In the genomic region with DNA sequence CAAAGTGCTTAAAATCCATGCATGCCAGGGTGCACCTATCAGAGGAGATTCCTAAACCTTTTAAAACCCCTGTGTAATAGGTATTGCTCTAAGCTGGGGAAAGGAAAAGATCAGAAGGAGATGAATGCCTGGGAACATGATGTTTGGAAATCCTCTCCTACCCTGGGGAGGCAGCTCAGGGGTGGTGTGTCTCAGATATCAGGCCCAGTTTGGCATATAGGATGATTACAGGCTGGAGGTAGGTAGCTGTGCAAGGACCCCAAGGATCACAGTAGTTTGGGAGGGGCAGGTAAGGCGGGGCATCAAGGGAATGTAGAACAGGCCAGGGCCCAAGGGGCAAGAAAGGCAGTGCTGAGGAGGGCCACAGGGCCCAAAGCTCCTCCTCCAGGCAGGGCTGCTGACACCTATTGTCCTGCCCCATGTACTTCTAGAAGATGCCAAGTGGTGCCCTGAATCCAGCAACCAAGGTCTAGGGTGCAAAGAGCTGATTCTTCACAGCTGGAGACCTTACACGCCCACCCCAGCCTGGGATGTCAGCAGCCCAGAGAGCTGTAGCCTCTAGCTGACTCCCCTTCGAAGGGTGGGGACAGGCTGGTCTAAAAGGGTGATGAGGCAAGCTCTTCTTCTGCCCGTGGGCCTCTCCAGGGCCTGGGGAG, we compare ENCODE assay signal across 27 cellular contexts. TPM values are rescaled to one million over a fixed set of nuclear protein-coding genes. Genes with fewer than 3 reads are reported as not detected.
A peak's percentile ranks its signal among the peaks of the same experiment; 100 is the strongest.
DNase-seq lines count a peak whose midpoint lies in the region; ATAC-seq and TF ChIP-seq lines count a peak whose summit lies in the region.
"Had no signal": no experiment of that assay in that cellular context is flagged by ENCODE, and none has a peak within 500 bp of the region (broad histone marks: within the 10 kb centered on the region; RNA-seq: fewer than 3 reads in every experiment).

No MANE protein-coding gene starts in this region.

- no peak overlapping the region for H3K27ac ChIP-seq in CD8-positive, alpha-beta T cell (ENCODE audit: low read depth, low read length)
- H3K27ac ChIP-seq in naive thymus-derived CD4-positive, alpha-beta T cell (ENCODE audit: low read depth, low read length): no peak overlapping the region
- H3K27ac ChIP-seq: colonic mucosa, foreskin keratinocyte, parathyroid adenoma, transverse colon had no signal

- CTCF ChIA-PET in CD8-positive, alpha-beta T cell (lab: Charles Lee): interaction anchor here (0.6 to 1.7 kb wide), 2 partner anchors 17 to 162 kb away, joined by 3 to 4 read pairs; a partner anchor contains a TSS
- CTCF ChIA-PET in activated B cell treated with CpG ODN at 0.5 μM for 24 hours (lab: Charles Lee): no interaction called here
- CTCF ChIA-PET in naive thymus-derived CD4-positive, alpha-beta T cell (lab: Charles Lee): interaction anchor here (0.7 kb wide), 1 partner anchor 119 kb away, joined by 4 read pairs; no protein-coding TSS in a partner anchor

- no peak for TF ChIP-seq CTCF in CD14-positive monocyte (IDR thresholded peaks at IDR 0.05)
- no peak for TF ChIP-seq CTCF in CD8-positive, alpha-beta T cell (IDR thresholded peaks at IDR 0.05)
- no peak for TF ChIP-seq CTCF in activated B cell treated with CpG ODN at 0.5 μM for 24 hours (IDR thresholded peaks at IDR 0.05)

- peak overlapping the region in 6 of 7 donors; percentile 26 to 73 (median 58) for H3K27ac Mint-ChIP-seq in CD14-positive monocyte
- peak overlapping the region; percentile 71 for H3K27ac Mint-ChIP-seq in CD8-positive, alpha-beta T cell
- H3K27ac Mint-ChIP-seq in activated B cell treated with CpG ODN at 0.5 μM for 24 hours: peak overlapping the region; percentile 50
- peak overlapping the region in 7 of 9 donors; percentile 18 to 93 (median 56) for H3K27ac Mint-ChIP-seq in naive thymus-derived CD4-positive, alpha-beta T cell
- H3K27ac Mint-ChIP-seq: memory B cell; T-helper 1 cell treated with Interleukin-12 subunit alpha and Interleukin-12 subunit beta and Interleukin-4 antibody, amounts not matched to agents 30 μg/mL and 1 μg/mL, for 36 hours had no signal

- peaks cover 5% of the 10 kb centered on the region for H3K4me1 ChIP-seq in CD8-positive, alpha-beta T cell (ENCODE audit: insufficient read depth, low read length)
- no peaks in the 10 kb centered on the region for H3K4me1 ChIP-seq in naive thymus-derived CD4-positive, alpha-beta T cell (ENCODE audit: control insufficient read depth in 2 of 2, insufficient read depth in 2 of 2, low read length in 2 of 2)
- H3K4me1 ChIP-seq: colonic mucosa, foreskin keratinocyte, parathyroid adenoma, transverse colon had no signal

- H3K9me3 Mint-ChIP-seq in CD14-positive monocyte: no peaks in the 10 kb centered on the region
- no peaks in the 10 kb centered on the region for H3K9me3 Mint-ChIP-seq in CD8-positive, alpha-beta T cell
- H3K9me3 Mint-ChIP-seq in activated B cell treated with CpG ODN at 0.5 μM for 24 hours: no peaks in the 10 kb centered on the region
- peaks cover 0 to 1% (median 0%) of the 10 kb centered on the region in 11 donors for H3K9me3 Mint-ChIP-seq in naive thymus-derived CD4-positive, alpha-beta T cell
- H3K9me3 Mint-ChIP-seq: memory B cell; naive B cell; T-helper 1 cell treated with Interleukin-12 subunit alpha and Interleukin-12 subunit beta and Interleukin-4 antibody, amounts not matched to agents 30 μg/mL and 1 μg/mL, for 36 hours had no signal

- no peak for ATAC-seq in CD8-positive, alpha-beta T cell
- no peak for ATAC-seq in activated B cell treated with CpG ODN at 0.5 μM for 24 hours (ENCODE audit: low read depth)
- ATAC-seq in naive thymus-derived CD4-positive, alpha-beta T cell: no peak
- ATAC-seq: esophagus mucosa, foreskin keratinocyte, right cardiac atrium had no signal

- H3K27me3 ChIP-seq in CD8-positive, alpha-beta T cell (ENCODE audit: insufficient read depth, low read length): no peaks in the 10 kb centered on the region
- no peaks in the 10 kb centered on the region for H3K27me3 ChIP-seq in naive thymus-derived CD4-positive, alpha-beta T cell (ENCODE audit: control insufficient read depth in 2 of 2, insufficient read depth in 2 of 2, low read length in 2 of 2)
- no peaks in the 10 kb centered on the region for H3K27me3 ChIP-seq in MG63
- H3K27me3 ChIP-seq: colonic mucosa, foreskin keratinocyte, transverse colon had no signal

- H3K27me3 Mint-ChIP-seq in CD14-positive monocyte (ENCODE audit: low read depth in 3 of 3): peaks cover 0 to 11% (median 0%) of the 10 kb centered on the region in 3 donors
- no peaks in the 10 kb centered on the region for H3K27me3 Mint-ChIP-seq in CD8-positive, alpha-beta T cell (ENCODE audit: low read depth)
- no peaks in the 10 kb centered on the region for H3K27me3 Mint-ChIP-seq in activated B cell treated with CpG ODN at 0.5 μM for 24 hours
- no peaks in the 10 kb centered on the region for H3K27me3 Mint-ChIP-seq in naive thymus-derived CD4-positive, alpha-beta T cell
- H3K27me3 Mint-ChIP-seq: memory B cell, naive B cell had no signal

- H3K36me3 Mint-ChIP-seq in CD14-positive monocyte (peaks cover 46 to 62% of the 10 kb centered on the region in 2 donors), activated B cell treated with CpG ODN at 0.5 μM for 24 hours (ENCODE audit: low read depth) (peaks cover 54% of the 10 kb centered on the region)
- peaks cover 52% of the 10 kb centered on the region for H3K36me3 Mint-ChIP-seq in CD8-positive, alpha-beta T cell
- H3K36me3 Mint-ChIP-seq in naive thymus-derived CD4-positive, alpha-beta T cell: peaks cover 0 to 10% (median 7%) of the 10 kb centered on the region in 5 donors

- H3K4me3 Mint-ChIP-seq in CD14-positive monocyte: no peak overlapping the region
- H3K4me3 Mint-ChIP-seq in CD8-positive, alpha-beta T cell: no peak overlapping the region
- H3K4me3 Mint-ChIP-seq in activated B cell treated with CpG ODN at 0.5 μM for 24 hours: no peak overlapping the region
- H3K4me3 Mint-ChIP-seq in naive thymus-derived CD4-positive, alpha-beta T cell: no peak overlapping the region
- H3K4me3 Mint-ChIP-seq: memory B cell; T-helper 1 cell treated with Interleukin-12 subunit alpha and Interleukin-12 subunit beta and Interleukin-4 antibody, amounts not matched to agents 30 μg/mL and 1 μg/mL, for 36 hours had no signal

- no peaks in the 10 kb centered on the region for H3K9me3 ChIP-seq in CD8-positive, alpha-beta T cell (ENCODE audit: low read length)
- no peaks in the 10 kb centered on the region for H3K9me3 ChIP-seq in naive thymus-derived CD4-positive, alpha-beta T cell (ENCODE audit: control insufficient read depth in 2 of 3, low read length in 3 of 3)
- no peaks in the 10 kb centered on the region for H3K9me3 ChIP-seq in MG63
- H3K9me3 ChIP-seq: colonic mucosa, transverse colon had no signal

- POLR2A ChIA-PET in CD8-positive, alpha-beta T cell (lab: Charles Lee): interaction anchor here (0.9 to 2.2 kb wide), 6 partner anchors 9 to 119 kb away, joined by 3 to 9 read pairs (median 4); no protein-coding TSS in a partner anchor
- POLR2A ChIA-PET in activated B cell treated with CpG ODN at 0.5 μM for 24 hours (lab: Charles Lee): interaction anchor here (1.0 to 3.5 kb wide), 5 partner anchors 14 to 60 kb away, joined by 3 to 21 read pairs (median 3); a partner anchor contains a TSS
- POLR2A ChIA-PET in naive thymus-derived CD4-positive, alpha-beta T cell (lab: Charles Lee): interaction anchor here (0.6 to 11.2 kb wide), 4 partner anchors 9 to 39 kb away, joined by 3 to 85 read pairs (median 16); a partner anchor contains a TSS

- no peak for DNase-seq in CD14-positive monocyte (ENCODE audit: low spot score)
- no peak for DNase-seq in CD8-positive, alpha-beta T cell
- no peak for DNase-seq in activated B cell treated with CpG ODN at 0.5 μM for 24 hours
- DNase-seq in naive thymus-derived CD4-positive, alpha-beta T cell: no peak
- no peak for DNase-seq in MG63
- no peak for DNase-seq in DMS79 treated with DMSO at 0.1 percent for 48 hours (lab: John Stamatoyannopoulos, UW)
- no peak for DNase-seq in iPS-NIHi11 (ENCODE audit: low spot score)
- DNase-seq: activated CD4-positive, alpha-beta T cell treated with anti-CD3 and anti-CD28 coated beads for 48 hours; activated naive CD4-positive, alpha-beta T cell; amygdala; colonic mucosa; effector memory CD4-positive, alpha-beta T cell; foreskin keratinocyte; naive B cell; NCI-H1092 treated with DMSO at 0.1 percent for 48 hours; NCI-H187 treated with DMSO at 0.1 percent for 48 hours; NCI-H69; right cardiac atrium; RPMI8226; stimulated activated CD4-positive, alpha-beta T cell treated with anti-CD3 and anti-CD28 coated beads, Interleukin-4, amount 100 ng/mL, for 4 hours; transverse colon had no signal

- H3K4me1 Mint-ChIP-seq in CD14-positive monocyte (peaks cover 31% of the 10 kb centered on the region), activated B cell treated with CpG ODN at 0.5 μM for 24 hours (peaks cover 8% of the 10 kb centered on the region)
- peaks cover 26% of the 10 kb centered on the region for H3K4me1 Mint-ChIP-seq in CD8-positive, alpha-beta T cell (ENCODE audit: low read depth)
- peaks cover 6 to 27% (median 19%) of the 10 kb centered on the region in 7 donors for H3K4me1 Mint-ChIP-seq in naive thymus-derived CD4-positive, alpha-beta T cell
- H3K4me1 Mint-ChIP-seq: memory B cell had no signal

- intact Hi-C loops in CD14-positive monocyte (cut with micrococcal nuclease): no loop called here
- intact Hi-C loops in CD8-positive, alpha-beta T cell (cut with DNase I, micrococcal nuclease): loop anchor here (5.0 kb wide), 1 partner anchor 40 kb away; no protein-coding TSS in a partner anchor
- intact Hi-C loops in activated B cell treated with CpG ODN at 0.5 μM for 24 hours (cut with micrococcal nuclease): no loop called here
- intact Hi-C loops in naive thymus-derived CD4-positive, alpha-beta T cell (cut with micrococcal nuclease): no loop called here

- peaks cover 11% of the 10 kb centered on the region for H3K36me3 ChIP-seq in CD8-positive, alpha-beta T cell (ENCODE audit: insufficient read depth, low read length)
- peaks cover 0 to 42% (median 0%) of the 10 kb centered on the region in 3 experiments for H3K36me3 ChIP-seq in naive thymus-derived CD4-positive, alpha-beta T cell (ENCODE audit: control insufficient read depth in 2 of 3, insufficient read depth in 3 of 3, low read length in 3 of 3)
- H3K36me3 ChIP-seq in MG63: no peaks in the 10 kb centered on the region
- H3K36me3 ChIP-seq: colonic mucosa, transverse colon had no signal

- no peak overlapping the region for H3K4me3 ChIP-seq in CD8-positive, alpha-beta T cell (ENCODE audit: low read depth, low read length)
- H3K4me3 ChIP-seq in naive thymus-derived CD4-positive, alpha-beta T cell (ENCODE audit: low read length): no peak overlapping the region
- H3K4me3 ChIP-seq in MG63: no peak overlapping the region
- H3K4me3 ChIP-seq: colonic mucosa, transverse colon had no signal

RNA-seq across cellular contexts. Expression of a gene that starts 17.6 kb away (rescaled TPM):
- 100 to 1,000 TPM; 127 to 179 TPM for polyA plus RNA-seq in CD14-positive monocyte
- total RNA-seq in CD8-positive, alpha-beta T cell: 10 to 100 TPM; 76.7 to 76.8 TPM
- 209 TPM in 2 replicates for total RNA-seq in activated B cell treated with CpG ODN at 0.5 μM for 24 hours
- 100 to 1,000 TPM in 4 of 5 experiments, 10 to 100 TPM in 1; 71.8 to 262 (median 156) TPM for total RNA-seq in naive thymus-derived CD4-positive, alpha-beta T cell
- polyA plus RNA-seq in naive thymus-derived CD4-positive, alpha-beta T cell: 100 to 1,000 TPM in 1 of 2 donors, 10 to 100 TPM in 1; 85.3 to 209 TPM
- total RNA-seq in MG63 (2014; rRNA removed; shearing (Covaris generic); ENCODE audit: low replicate concordance): not detected in 2 replicates
- total RNA-seq: bronchial epithelial cell, foreskin keratinocyte, SK-MEL-5 had no signal
- polyA plus RNA-seq: foreskin keratinocyte had no signal

RNA-seq across cellular contexts. Expression of a gene that starts 46.3 kb away (rescaled TPM):
- 1 to 10 TPM; 2.7 to 2.8 TPM for polyA plus RNA-seq in CD14-positive monocyte
- 1 to 10 TPM; 2.4 to 2.6 TPM for total RNA-seq in CD8-positive, alpha-beta T cell
- total RNA-seq in activated B cell treated with CpG ODN at 0.5 μM for 24 hours: 3.9 and 4.2 TPM in 2 replicates
- 1 to 10 TPM; 4.9 to 9.1 (median 7.1) TPM for total RNA-seq in naive thymus-derived CD4-positive, alpha-beta T cell
- polyA plus RNA-seq in naive thymus-derived CD4-positive, alpha-beta T cell: 1 to 10 TPM; 4.4 to 7.7 TPM
- total RNA-seq in MG63 (2014; rRNA removed; shearing (Covaris generic); ENCODE audit: low replicate concordance): 15.5 and 16.0 TPM in 2 replicates

RNA-seq across cellular contexts. Expression of a gene that starts 58.6 kb away (rescaled TPM):
- polyA plus RNA-seq in CD14-positive monocyte: not detected
- total RNA-seq in CD8-positive, alpha-beta T cell: under 1 TPM; 0.22 to 0.24 TPM
- 0.07 TPM in 2 replicates for total RNA-seq in activated B cell treated with CpG ODN at 0.5 μM for 24 hours
- under 1 TPM in 3 of 5 experiments, not detected in 2; 0.13 to 0.82 (median 0.29) TPM for total RNA-seq in naive thymus-derived CD4-positive, alpha-beta T cell
- polyA plus RNA-seq in naive thymus-derived CD4-positive, alpha-beta T cell: not detected
- total RNA-seq in MG63 (2014; rRNA removed; shearing (Covaris generic); ENCODE audit: low replicate concordance): not detected in 2 replicates
- total RNA-seq: bronchial epithelial cell, foreskin keratinocyte, SK-MEL-5 had no signal
- polyA plus RNA-seq: foreskin keratinocyte had no signal

Comparison
In these comparisons a context has a peak if more than half of its experiments do, and no peak if none do; other contexts are left out.
1. RNA of a gene that starts 17.6 kb away (total RNA-seq): 209 TPM in activated B cell treated with CpG ODN at 0.5 μM for 24 hours, 71.8 to 262 TPM in naive thymus-derived CD4-positive, alpha-beta T cell and 76.7 to 76.8 TPM in CD8-positive, alpha-beta T cell; not detected in MG63; every median in the first group is over 10 times any median in the second.
2. intact Hi-C loops: an anchor here in CD8-positive, alpha-beta T cell (5.0 kb wide); none called in CD14-positive monocyte, activated B cell treated with CpG ODN at 0.5 μM for 24 hours and naive thymus-derived CD4-positive, alpha-beta T cell.
3. Peak in every context shown above with its lines, with median percentiles within 50 percentile points of each other: H3K27ac Mint-ChIP-seq.